In the genomic region with DNA sequence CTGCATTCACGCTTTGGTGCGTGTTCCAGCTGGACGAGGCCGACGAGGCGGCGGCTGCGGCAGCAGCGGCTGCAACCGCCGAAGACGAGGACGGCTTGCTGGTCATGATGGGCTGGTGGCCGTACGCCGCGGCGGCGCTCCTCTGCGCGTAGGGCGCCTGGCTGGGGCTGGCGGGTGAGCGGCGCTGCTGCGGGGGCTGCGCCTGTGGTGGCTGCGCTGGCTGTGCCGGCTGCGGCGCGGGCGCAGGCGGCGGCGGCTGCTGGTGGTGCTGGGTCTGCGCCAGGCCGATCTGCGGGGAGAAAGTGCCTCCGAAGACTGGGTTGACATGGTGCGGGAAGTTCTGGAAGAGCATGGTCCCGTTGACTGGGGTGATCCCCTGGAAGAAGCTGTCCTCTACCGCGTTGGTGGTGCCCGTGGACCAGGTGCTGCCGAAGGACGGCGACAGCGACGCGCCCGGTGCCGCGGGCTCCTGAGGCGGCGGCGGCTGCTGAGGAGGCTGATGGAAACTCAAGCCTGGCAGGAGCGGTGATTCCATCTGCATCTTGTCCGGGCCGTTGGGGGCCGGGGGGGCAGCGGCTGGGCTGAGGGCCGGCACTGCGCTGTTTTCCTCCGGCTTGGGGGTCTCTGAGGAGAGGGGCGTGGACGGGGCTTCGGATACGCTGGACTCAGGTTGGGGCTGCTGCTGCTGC, we compare ENCODE assay signal across 8 cellular contexts. TPM values are rescaled to one million over a fixed set of nuclear protein-coding genes. Genes with fewer than 3 reads are reported as not detected.
DNase-seq lines count a peak whose midpoint lies in the region; ATAC-seq and TF ChIP-seq lines count a peak whose summit lies in the region.

No MANE protein-coding gene starts in this region.

- no peak for TF ChIP-seq CTCF in choroid plexus epithelial cell (conservative IDR thresholded peaks at IDR 0.05; ENCODE audit: low read depth, low read length)

- peak overlapping the region; percentile 73 for H3K4me3 ChIP-seq in choroid plexus epithelial cell (ENCODE audit: low read depth, low read length)

- ATAC-seq in HG03520 (IDR thresholded peaks at IDR 0.05; ENCODE audit: unreplicated experiment) = peak; percentile 35
- ATAC-seq in activated CD4-positive, CD25-positive, alpha-beta regulatory T cell treated with anti-CD3 and anti-CD28 coated beads, Interleukin-2, amount 50 U/mL, for 24 hours = peak; percentile 70 to 74
- peak; percentile 64 for ATAC-seq in left lobe of liver

- peak; percentile 64 for DNase-seq in NCI-H146 (lab: John Stamatoyannopoulos, UW)
- DNase-seq in NCI-H146 treated with DMSO at 0.1 percent for 48 hours (lab: John Stamatoyannopoulos, UW; ENCODE audit: unreplicated experiment) = no peak
- peak; percentile 23 for DNase-seq in choroid plexus epithelial cell (ENCODE audit: low read depth)
- DNase-seq in left lobe of liver (ENCODE audit: low spot score) = peak; percentile 68
- peak; percentile 51 to 53 for DNase-seq in stimulated activated CD4-positive, alpha-beta T cell treated with anti-CD3 and anti-CD28 coated beads, Interleukin-2, amount 100 ng/mL, for 24 hours
- DNase-seq in COLO829 (ENCODE audit: low spot score) = no peak

RNA-seq across cellular contexts. Expression of a gene that starts 51.1 kb away (rescaled TPM):
- 12.7 TPM for total RNA-seq in left lobe of liver

RNA-seq across cellular contexts. Expression of a gene that starts 51.2 kb away (rescaled TPM):
- total RNA-seq in left lobe of liver = 24.7 TPM

Comparison
In these comparisons a context has a peak if more than half of its experiments do, and no peak if none do; other contexts are left out.
1. DNase-seq: peak in NCI-H146 (single experiment), choroid plexus epithelial cell (single experiment), left lobe of liver (single experiment) and stimulated activated CD4-positive, alpha-beta T cell treated with anti-CD3 and anti-CD28 coated beads, Interleukin-2, amount 100 ng/mL, for 24 hours (2 of 2); none in NCI-H146 treated with DMSO at 0.1 percent for 48 hours (single experiment) and COLO829 (single experiment).
2. Peak in every context shown above with its lines, with median percentiles within 50 percentile points of each other: ATAC-seq.